Comparison of ENCODE assay signal across 24 cellular contexts in the genomic region with DNA sequence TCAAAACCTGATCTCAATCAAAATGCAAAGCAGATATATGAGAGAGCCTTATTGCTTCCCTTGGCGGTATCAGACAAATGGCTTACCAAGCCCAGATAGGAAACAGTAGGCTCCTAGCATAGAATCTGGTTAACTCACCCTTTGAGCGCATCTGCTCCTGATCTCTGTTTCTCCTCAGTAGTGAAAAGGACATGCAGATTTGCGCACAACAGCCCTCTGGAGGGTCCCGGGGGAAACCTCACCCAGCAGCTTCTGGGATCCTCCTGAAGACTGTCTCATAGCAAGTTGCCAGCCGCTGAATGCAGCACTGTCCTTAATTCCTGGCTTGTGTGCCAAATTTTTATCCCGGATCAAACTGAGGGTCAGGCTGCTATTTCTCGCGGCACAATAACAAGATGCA.
DNase-seq lines count a peak whose midpoint lies in the region; ATAC-seq and TF ChIP-seq lines count a peak whose summit lies in the region.
"Had no signal": no experiment of that assay in that cellular context is flagged by ENCODE, and none has a peak within 500 bp of the region (broad histone marks: within the 10 kb centered on the region; RNA-seq: fewer than 3 reads in every experiment).

No MANE protein-coding gene starts in this region.

- peak overlapping the region; percentile 25; the same call in 1 of the 2 replicates for H3K4me3 ChIP-seq in BJ (ENCODE audit: low read depth, low read length)
- no peak overlapping the region for H3K4me3 ChIP-seq in esophagus (ENCODE audit: low read depth in 1 of 2, low read length in 2 of 2)
- no peak overlapping the region for H3K4me3 ChIP-seq in left ventricle myocardium inferior
- H3K4me3 ChIP-seq: esophagus muscularis mucosa, left lung, prostate gland, SJSA1 had no signal

- H3K4me1 Mint-ChIP-seq in mesothelial cell of epicardium: peaks cover 16% of the 10 kb centered on the region

- no peak overlapping the region for H3K4me3 Mint-ChIP-seq in mesothelial cell of epicardium
- H3K4me3 Mint-ChIP-seq: central memory CD8-positive, alpha-beta T cell; neural crest cell; stimulated activated effector memory CD8-positive, alpha-beta T cell treated with anti-CD3 and anti-CD28 coated beads, Interleukin-12 subunit alpha, Interleukin-12 subunit beta, amount 100 ng/mL, for 72 hours; T-helper 17 cell had no signal

- TF ChIP-seq CTCF in BJ (IDR thresholded peaks at IDR 0.05; ENCODE audit: insufficient read depth, low read depth, low read length): no peak
- TF ChIP-seq CTCF in mesothelial cell of epicardium (IDR thresholded peaks at IDR 0.05; ENCODE audit: unreplicated experiment): no peak
- no peak for TF ChIP-seq CTCF in left ventricle myocardium inferior (IDR thresholded peaks at IDR 0.05; ENCODE audit: borderline replicate concordance)

- CTCF ChIA-PET in BJ (lab: Yijun Ruan, JAX): interaction anchor here (0.6 kb wide), 1 partner anchor 127 kb away, joined by 4 read pairs; no protein-coding TSS in a partner anchor

- H3K36me3 Mint-ChIP-seq in mesothelial cell of epicardium: peaks cover 20% of the 10 kb centered on the region
- H3K36me3 Mint-ChIP-seq: stimulated activated effector memory CD8-positive, alpha-beta T cell treated with anti-CD3 and anti-CD28 coated beads, Interleukin-12 subunit alpha, Interleukin-12 subunit beta, amount 100 ng/mL, for 72 hours had no signal

- DNase-seq in BJ (ENCODE audit: low read depth) (no peak), NCI-H526 treated with DMSO at 0.1 percent for 48 hours (lab: John Stamatoyannopoulos, UW) (peak; percentile 92), mesothelial cell of epicardium (ENCODE audit: low spot score in 2 of 2, unreplicated experiment in 2 of 2) (no peak), left ventricle myocardium inferior (no peak), NCI-H226 (no peak), A172 (ENCODE audit: low spot score) (no peak)
- DNase-seq: activated CD4-positive, alpha-beta T cell treated with anti-CD3 and anti-CD28 coated beads, Interleukin-2, amount 50 U/mL, for 1 hour; aorta; Kasumi-1; left lung; NCI-H1092; NCI-H2029; NCI-H345; stimulated activated CD4-positive, alpha-beta T cell treated with anti-CD3 and anti-CD28 coated beads, Interleukin-1b, Interleukin-23, amount 100 ng/mL, for 48 hours; T-helper 17 cell had no signal

- ATAC-seq in GM21367 (IDR thresholded peaks at IDR 0.05; ENCODE audit: unreplicated experiment): no peak
- ATAC-seq: activated naive CD4-positive, alpha-beta T cell treated with anti-CD3 and anti-CD28 coated beads, Interleukin-2, amount 50 U/mL, for 72 hours; left lung; stimulated activated effector memory CD8-positive, alpha-beta T cell treated with anti-CD3 and anti-CD28 coated beads, Interleukin-12 subunit alpha, Interleukin-12 subunit beta, amount 100 ng/mL, for 72 hours; T-helper 17 cell had no signal

- H3K27me3 ChIP-seq in BJ (ENCODE audit: control insufficient read depth, insufficient read depth, low read length) (no peaks in the 10 kb centered on the region), esophagus (ENCODE audit: control insufficient read depth in 1 of 2, insufficient read depth in 2 of 2, low read length in 2 of 2) (no peaks in the 10 kb centered on the region), left ventricle myocardium inferior (ENCODE audit: low read depth) (no peaks in the 10 kb centered on the region)
- H3K27me3 ChIP-seq: esophagus muscularis mucosa, left lung, SJSA1 had no signal

- WGBS in esophagus, 2 donors: 79 to 81% methylated on average over 8 of the region's 8 CpGs

- H3K27me3 Mint-ChIP-seq in mesothelial cell of epicardium (ENCODE audit: low read depth): no peaks in the 10 kb centered on the region
- H3K27me3 Mint-ChIP-seq: central memory CD8-positive, alpha-beta T cell; T-helper 17 cell had no signal

- H3K36me3 ChIP-seq in BJ (ENCODE audit: control insufficient read depth, insufficient read depth, low read length) (no peaks in the 10 kb centered on the region), esophagus (ENCODE audit: control insufficient read depth in 2 of 2, insufficient read depth in 2 of 2, low read length in 1 of 2) (no peaks in the 10 kb centered on the region), left ventricle myocardium inferior (no peaks in the 10 kb centered on the region)
- H3K36me3 ChIP-seq: esophagus muscularis mucosa, left lung, prostate gland had no signal

- POLR2A ChIA-PET in BJ (lab: Charles Lee): interaction anchor here (0.6 kb wide), 1 partner anchor 33 kb away, joined by 3 read pairs; no protein-coding TSS in a partner anchor

- H3K27ac ChIP-seq in esophagus (ENCODE audit: low read depth in 2 of 2, low read length in 1 of 2): peak overlapping the region; percentile 13 to 16
- H3K27ac ChIP-seq in left ventricle myocardium inferior (replicated peaks): no peak overlapping the region
- H3K27ac ChIP-seq: esophagus muscularis mucosa, left lung, prostate gland, SJSA1 had no signal

- intact Hi-C loops in left ventricle myocardium inferior (cut with micrococcal nuclease): no loop called here

- H3K9me3 Mint-ChIP-seq in mesothelial cell of epicardium: peaks cover 33% of the 10 kb centered on the region
- H3K9me3 Mint-ChIP-seq: central memory CD8-positive, alpha-beta T cell; neural crest cell; stimulated activated effector memory CD8-positive, alpha-beta T cell treated with anti-CD3 and anti-CD28 coated beads, Interleukin-12 subunit alpha, Interleukin-12 subunit beta, amount 100 ng/mL, for 72 hours had no signal

- H3K27ac Mint-ChIP-seq in mesothelial cell of epicardium: peak overlapping the region; percentile 63
- H3K27ac Mint-ChIP-seq: activated naive CD4-positive, alpha-beta T cell treated with anti-CD3 and anti-CD28 coated beads, Interleukin-2, amount 50 U/mL, for 72 hours; stimulated activated effector memory CD8-positive, alpha-beta T cell treated with anti-CD3 and anti-CD28 coated beads, Interleukin-12 subunit alpha, Interleukin-12 subunit beta, amount 100 ng/mL, for 72 hours; T-helper 17 cell had no signal

- H3K9me3 ChIP-seq in esophagus (ENCODE audit: control insufficient read depth in 2 of 2, insufficient read depth in 1 of 2, low read depth in 1 of 2, low read length in 1 of 2) (no peaks in the 10 kb centered on the region), left ventricle myocardium inferior (replicated peaks) (peaks cover 3% of the 10 kb centered on the region)
- H3K9me3 ChIP-seq: esophagus muscularis mucosa, left lung, prostate gland, SJSA1 had no signal

- no peaks in the 10 kb centered on the region for H3K4me1 ChIP-seq in esophagus (ENCODE audit: control insufficient read depth in 2 of 2, insufficient read depth in 2 of 2, low read length in 1 of 2)
- no peaks in the 10 kb centered on the region for H3K4me1 ChIP-seq in left ventricle myocardium inferior
- H3K4me1 ChIP-seq: esophagus muscularis mucosa, left lung, prostate gland, SJSA1 had no signal
